8 cellular contexts compared by ENCODE assay signal in the genomic region with DNA sequence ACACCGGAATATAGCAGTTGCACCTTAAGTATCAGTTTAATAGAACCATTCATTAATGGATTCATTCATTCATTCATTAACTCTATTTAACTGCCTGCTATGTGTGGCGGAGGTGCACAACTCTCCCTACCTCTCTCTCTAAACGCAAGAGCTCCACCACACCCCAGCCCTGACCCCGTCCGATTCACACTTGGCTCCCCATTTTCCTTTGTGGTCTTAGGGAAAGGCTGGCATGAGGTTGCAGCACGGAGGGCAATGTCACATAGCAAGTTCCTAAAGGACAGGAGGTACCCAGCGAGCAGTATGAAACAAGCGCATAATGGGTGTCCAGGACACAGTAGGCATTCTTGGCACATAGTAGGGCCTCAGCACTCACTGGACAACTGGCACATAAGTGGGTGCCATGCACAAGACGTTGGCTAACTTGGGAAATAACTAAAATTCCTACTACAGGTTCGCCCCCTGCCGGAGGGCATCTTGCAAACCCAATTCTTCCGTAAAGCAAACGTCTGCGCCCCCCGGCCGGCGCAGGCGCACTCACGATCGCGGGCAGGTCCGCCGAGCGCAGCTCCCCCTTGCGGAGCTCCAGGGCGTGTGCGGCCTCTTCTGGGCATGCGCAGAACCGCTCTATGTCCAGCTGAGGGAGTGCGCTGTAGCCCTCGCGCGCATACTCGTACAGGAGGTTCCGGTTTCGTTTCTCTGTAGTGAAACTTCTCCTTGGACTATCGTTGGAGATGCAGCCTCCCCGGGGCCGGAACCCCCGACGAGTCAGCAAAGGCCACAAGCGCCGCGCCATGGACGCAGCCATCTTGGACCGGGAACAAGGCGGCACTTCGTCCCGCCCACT. TPM values are rescaled to one million over a fixed set of nuclear protein-coding genes. Genes with fewer than 3 reads are reported as not detected.
DNase-seq lines count a peak whose midpoint lies in the region; ATAC-seq, FAIRE-seq and TF ChIP-seq lines count a peak whose summit lies in the region.

A gene with protein sequence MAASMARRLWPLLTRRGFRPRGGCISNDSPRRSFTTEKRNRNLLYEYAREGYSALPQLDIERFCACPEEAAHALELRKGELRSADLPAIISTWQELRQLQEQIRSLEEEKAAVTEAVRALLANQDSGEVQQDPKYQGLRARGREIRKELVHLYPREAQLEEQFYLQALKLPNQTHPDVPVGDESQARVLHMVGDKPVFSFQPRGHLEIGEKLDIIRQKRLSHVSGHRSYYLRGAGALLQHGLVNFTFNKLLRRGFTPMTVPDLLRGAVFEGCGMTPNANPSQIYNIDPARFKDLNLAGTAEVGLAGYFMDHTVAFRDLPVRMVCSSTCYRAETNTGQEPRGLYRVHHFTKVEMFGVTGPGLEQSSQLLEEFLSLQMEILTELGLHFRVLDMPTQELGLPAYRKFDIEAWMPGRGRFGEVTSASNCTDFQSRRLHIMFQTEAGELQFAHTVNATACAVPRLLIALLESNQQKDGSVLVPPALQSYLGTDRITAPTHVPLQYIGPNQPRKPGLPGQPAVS (minus strand): TSS at position 835 of the 847 bp plus-strand sequence. CDS start 27 bp downstream, at position 808.

- DNase-seq in Caco-2, result peak; percentile 95
- peak in 75 of 76 experiments; percentile 52 to 100 (median 95) for DNase-seq in HUDEP-2 (lab: John Stamatoyannopoulos, UW; ENCODE audit: unreplicated experiment in 76 of 76)
- peak; percentile 94 for DNase-seq in NOMO-1 treated with DMSO at 0.1 percent for 48 hours (lab: John Stamatoyannopoulos, UW; ENCODE audit: unreplicated experiment)
- DNase-seq in activated CD8-positive, alpha-beta memory T cell treated with anti-CD3 and anti-CD28 coated beads for 48 hours (ENCODE audit: low read depth in 2 of 3, low spot score in 2 of 3), result peak; percentile 85 to 96 (median 92)
- DNase-seq in H1 (ENCODE audit: low read depth in 1 of 2, low spot score in 2 of 2), result peak; percentile 95 to 96
- DNase-seq in mesenchymal stem cell, result peak; percentile 94
- DNase-seq in stimulated activated CD8-positive, alpha-beta memory T cell treated with anti-CD3 and anti-CD28 coated beads, Interleukin-12 subunit alpha, Interleukin-12 subunit beta, amount 100 ng/mL, for 24 hours (ENCODE audit: extremely low read depth), result peak; percentile 71

- peaks cover 20% of the 10 kb centered on the region for H3K79me1 ChIP-seq in H1 (ENCODE audit: low read depth, low read length)
- peaks cover 32% of the 10 kb centered on the region for H3K79me1 ChIP-seq in mesenchymal stem cell (replicated peaks; ENCODE audit: low read length, poor library complexity, severe bottlenecking)

- H2BK120ac ChIP-seq in H1 (replicated peaks; ENCODE audit: low read depth, low read length) (no peak within 1 kb of the TSS), mesenchymal stem cell (ENCODE audit: low read depth, low read length) (peak within 1 kb of the TSS; percentile 30)

- peaks cover 10% of the 10 kb centered on the region for H3K9me3 Mint-ChIP-seq in Caco-2 (ENCODE audit: unreplicated experiment)

- H3K9ac ChIP-seq in H1 (replicated peaks in 1 of 4; ENCODE audit: extremely low read depth in 1 of 4, low read depth in 3 of 4, low read length in 3 of 4) (peak within 1 kb of the TSS; percentile 93 to 99 (median 96)), mesenchymal stem cell (ENCODE audit: low read length) (peak within 1 kb of the TSS; percentile 95)

- H2BK5ac ChIP-seq in H1 (ENCODE audit: low read depth, low read length), result peak within 1 kb of the TSS; percentile 98
- peak within 1 kb of the TSS; percentile 81 for H2BK5ac ChIP-seq in mesenchymal stem cell (ENCODE audit: low read depth, low read length, poor library complexity, severe bottlenecking)

- H2BK20ac ChIP-seq in H1 (ENCODE audit: low read length), result peak within 1 kb of the TSS; percentile 51

- no peaks in the 10 kb centered on the region for H3K4me1 Mint-ChIP-seq in Caco-2 (ENCODE audit: low read depth, unreplicated experiment)

- no peaks in the 10 kb centered on the region for H3K27me3 ChIP-seq in Caco-2 (replicated peaks; ENCODE audit: control insufficient read depth, insufficient read depth, low read length)
- H3K27me3 ChIP-seq in H1 (replicated peaks in 1 of 4; ENCODE audit: control insufficient read depth in 3 of 4, extremely low read depth in 1 of 4, insufficient read depth in 3 of 4, low read length in 3 of 4), result no peaks in the 10 kb centered on the region
- H3K27me3 ChIP-seq in mesenchymal stem cell (ENCODE audit: control insufficient read depth in 1 of 2, insufficient read depth in 1 of 2, low read length in 2 of 2), result no peaks in the 10 kb centered on the region

- H3K4ac ChIP-seq in H1 (replicated peaks; ENCODE audit: insufficient read length, low read depth, low read length) (peak within 1 kb of the TSS; percentile 34), mesenchymal stem cell (ENCODE audit: low read depth in 1 of 2, low read length in 2 of 2) (peak within 1 kb of the TSS; percentile 85 to 89)

- H3K4me3 Mint-ChIP-seq in Caco-2 (ENCODE audit: unreplicated experiment), result peak within 1 kb of the TSS; percentile 77

- POLR2A ChIA-PET in Caco-2 (lab: Charles Lee) (interaction anchor here (0.5 to 1.7 kb wide), 24 partner anchors 10 to 527 kb away, joined by 3 to 21 read pairs (median 5); a partner anchor contains a TSS), H1 (lab: Charles Lee; ENCODE audit: partially characterized antibody) (interaction anchor here (0.5 to 3.1 kb wide), 29 partner anchors 9 to 527 kb away, joined by 3 to 36 read pairs (median 5); a partner anchor contains a TSS)

- H3K4me1 ChIP-seq in Caco-2, result 0 out of 2 replicates have a peak, but pooled peaks cover 5% of the 10 kb centered on the region
- H3K4me1 ChIP-seq in H1 (replicated peaks in 1 of 4; ENCODE audit: control insufficient read depth in 3 of 4, insufficient read depth in 4 of 4, low read length in 3 of 4), result peaks cover 0 to 2% (median under 1%) of the 10 kb centered on the region in 4 experiments; a peak in 3 of 7 replicates
- peaks cover 10% of the 10 kb centered on the region for H3K4me1 ChIP-seq in mesenchymal stem cell (ENCODE audit: control insufficient read depth, insufficient read depth, low read depth, low read length)

- peaks cover 0 to 47% of the 10 kb centered on the region in 2 experiments; a peak in 2 of 4 replicates for H3K79me2 ChIP-seq in H1 (ENCODE audit: control insufficient read depth in 1 of 2, insufficient read depth in 2 of 2, low read length in 2 of 2)

- peak within 1 kb of the TSS; percentile 69 to 89 for H3K4me2 ChIP-seq in H1 (ENCODE audit: insufficient read depth in 1 of 2, low read depth in 2 of 2, low read length in 2 of 2)
- peak within 1 kb of the TSS; percentile 97 for H3K4me2 ChIP-seq in mesenchymal stem cell (ENCODE audit: low read length, poor library complexity, severe bottlenecking)

- peaks cover 74% of the 10 kb centered on the region for H3K36me3 Mint-ChIP-seq in Caco-2 (ENCODE audit: insufficient read depth, unreplicated experiment)

- intact Hi-C loops in Caco-2 (cut with micrococcal nuclease; ENCODE audit: unreplicated experiment), result loop anchor here (1.0 to 2.0 kb wide), 5 partner anchors 22 to 193 kb away; a partner anchor contains a TSS

- H4K8ac ChIP-seq in H1 (ENCODE audit: extremely low read depth, insufficient read depth, low read length) (peak within 1 kb of the TSS; percentile 100; the same call in 1 of the 2 replicates), mesenchymal stem cell (ENCODE audit: low read length) (peak within 1 kb of the TSS; percentile 95)

- H4K5ac ChIP-seq in H1 (ENCODE audit: insufficient read length, low read depth, low read length), result peak within 1 kb of the TSS; percentile 99

- H3K14ac ChIP-seq in H1 (ENCODE audit: insufficient read length), result no peak within 1 kb of the TSS
- H3K14ac ChIP-seq in mesenchymal stem cell (ENCODE audit: low read length in 2 of 2), result peak within 1 kb of the TSS in 1 of 2 experiments; percentile 50

- 4% methylated on average over 49 of the region's 49 CpGs; no CpG with 5 or more reads in 1 of the 2 experiments for WGBS in H1 (ENCODE audit: extremely low coverage in 1 of 2, insufficient coverage in 1 of 2, insufficient read length in 1 of 2, insufficient replicate concordance in 2 of 2, low coverage in 1 of 2, low lambda C conversion rate in 2 of 2, missing lambda C conversion rate in 1 of 2), 2 experiments
- 4% methylated on average over 49 of the region's 49 CpGs for WGBS in mesenchymal stem cell

- peaks cover 4% of the 10 kb centered on the region; the same call in 1 of the 2 replicates for H3K23me2 ChIP-seq in H1 (ENCODE audit: low read depth, low read length)

- peak; percentile 55 to 62 for TF ChIP-seq RAD21 in H1 (IDR thresholded peaks at IDR 0.05 in 1 of 2, conservative IDR thresholded peaks at IDR 0.05 in 1 of 2; ENCODE audit: low read depth in 2 of 2, low read length in 2 of 2)

- peak; percentile 98 to 99 for TF ChIP-seq CTCF in Caco-2 (IDR thresholded peaks at IDR 0.05; ENCODE audit: insufficient read depth in 1 of 2, low read depth in 1 of 2, low read length in 1 of 2, severe bottlenecking in 1 of 2, unreplicated experiment in 1 of 2)
- peak; percentile 92 to 98 (median 93) for TF ChIP-seq CTCF in H1 (IDR thresholded peaks at IDR 0.05; ENCODE audit: control extremely low read depth in 1 of 3, insufficient read depth in 1 of 3, low read depth in 1 of 3, low read length in 3 of 3)

- ATAC-seq in GM21390 (IDR thresholded peaks at IDR 0.05; ENCODE audit: unreplicated experiment), result peak; percentile 56

- TF ChIP-seq POLR2A in H1 (IDR thresholded peaks at IDR 0.05; ENCODE audit: control extremely low read depth in 1 of 2, low read depth in 2 of 2, low read length in 2 of 2), result peak; percentile 97 to 99

- peak within 1 kb of the TSS; percentile 95; the same call in 1 of the 2 replicates for H2BK15ac ChIP-seq in H1 (ENCODE audit: low read length)
- H2BK15ac ChIP-seq in mesenchymal stem cell (ENCODE audit: low read depth, poor library complexity, severe bottlenecking), result peak within 1 kb of the TSS; percentile 71

- TF ChIP-seq EP300 in H1 (IDR thresholded peaks at IDR 0.05; ENCODE audit: borderline replicate concordance in 1 of 2, low read depth in 2 of 2, low read length in 2 of 2), result no peak

- CTCF ChIA-PET in Caco-2 (lab: Charles Lee), result interaction anchor here (0.5 to 3.2 kb wide), 34 partner anchors 10 to 527 kb away, joined by 3 to 24 read pairs (median 5); a partner anchor contains a TSS
- CTCF ChIA-PET in H1 (lab: Charles Lee; ENCODE audit: partially characterized antibody), result interaction anchor here (0.6 to 9.8 kb wide), 24 partner anchors 9 to 736 kb away, joined by 3 to 120 read pairs (median 5); a partner anchor contains a TSS

- H2AK5ac ChIP-seq in H1 (ENCODE audit: low read depth, low read length) (peak within 1 kb of the TSS; percentile 6; the same call in 1 of the 2 replicates), mesenchymal stem cell (ENCODE audit: low read length, severe bottlenecking) (peak within 1 kb of the TSS; percentile 33)

- H3K23ac ChIP-seq in H1 (ENCODE audit: insufficient read length), result no peak within 1 kb of the TSS
- H3K23ac ChIP-seq in mesenchymal stem cell (ENCODE audit: low read length in 2 of 2), result no peak within 1 kb of the TSS

- H3K56ac ChIP-seq in H1 (replicated peaks; ENCODE audit: insufficient read length, low read depth, low read length), result peak within 1 kb of the TSS; percentile 80

- BruUV-seq in Caco-2 (replicated peaks; lab: Mats Ljungman, UMichigan), result no TSS peak

- H2AFZ ChIP-seq in H1 (ENCODE audit: low read length), result peak within 1 kb of the TSS; percentile 36; the same call in 1 of the 2 replicates
- peak within 1 kb of the TSS; percentile 89 for H2AFZ ChIP-seq in mesenchymal stem cell (ENCODE audit: low read depth, low read length)

- peaks cover 0 to 1% of the 10 kb centered on the region in 2 experiments for H4K20me1 ChIP-seq in H1 (replicated peaks in 1 of 2; ENCODE audit: control insufficient read depth in 1 of 2, insufficient read depth in 2 of 2, low read length in 2 of 2)

- no peaks in the 10 kb centered on the region for H3K27me3 Mint-ChIP-seq in Caco-2 (ENCODE audit: insufficient read depth, unreplicated experiment)

- FAIRE-seq in H1 (lab: Jason Lieb, UNC), result peak; percentile 19

- H2BK12ac ChIP-seq in H1 (ENCODE audit: low read depth, low read length) (peak within 1 kb of the TSS; percentile 89), mesenchymal stem cell (ENCODE audit: low read length in 2 of 2) (peak within 1 kb of the TSS in 1 of 2 experiments; percentile 21)

- H3K27ac ChIP-seq in H1 (ENCODE audit: low read depth, low read length) (peak within 1 kb of the TSS; percentile 97), mesenchymal stem cell (ENCODE audit: low read length, poor library complexity, severe bottlenecking) (peak within 1 kb of the TSS; percentile 97)

- H3K4me3 ChIP-seq in Caco-2 (ENCODE audit: low read depth, low read length), result peak within 1 kb of the TSS; percentile 85
- H3K4me3 ChIP-seq in H1 (ENCODE audit: extremely low read depth in 1 of 4, insufficient read depth in 2 of 4, low read depth in 3 of 4, low read length in 4 of 4), result peak within 1 kb of the TSS; percentile 62 to 93 (median 86)
- peak within 1 kb of the TSS; percentile 80 to 89 for H3K4me3 ChIP-seq in mesenchymal stem cell (ENCODE audit: insufficient read depth in 1 of 2, low read depth in 1 of 2, low read length in 2 of 2)

- peaks cover 11% of the 10 kb centered on the region for H3K36me3 ChIP-seq in Caco-2 (ENCODE audit: control insufficient read depth, insufficient read depth, low read length)
- peaks cover 10 to 31% (median 22%) of the 10 kb centered on the region in 4 experiments for H3K36me3 ChIP-seq in H1 (ENCODE audit: control insufficient read depth in 2 of 4, insufficient read depth in 4 of 4, low read length in 3 of 4)
- peaks cover 34 to 41% of the 10 kb centered on the region in 2 experiments for H3K36me3 ChIP-seq in mesenchymal stem cell (ENCODE audit: control insufficient read depth in 1 of 2, insufficient read depth in 2 of 2, low read depth in 1 of 2, low read length in 2 of 2)

- peak within 1 kb of the TSS; percentile 99 for H3K18ac ChIP-seq in H1 (ENCODE audit: extremely low read depth, low read length)
- peak within 1 kb of the TSS; percentile 75 to 91 for H3K18ac ChIP-seq in mesenchymal stem cell (ENCODE audit: low read depth in 1 of 2, low read length in 2 of 2)

- H3K9me3 ChIP-seq in Caco-2 (peaks cover 17% of the 10 kb centered on the region), H1 (ENCODE audit: insufficient read depth in 2 of 2, low read depth in 1 of 2, low read length in 1 of 2) (peaks cover 8% of the 10 kb centered on the region in 2 experiments), mesenchymal stem cell (ENCODE audit: control insufficient read depth, low read length) (no peaks in the 10 kb centered on the region)

- peak within 1 kb of the TSS; percentile 99 for H3K27ac Mint-ChIP-seq in Caco-2 (ENCODE audit: unreplicated experiment)

- H4K91ac ChIP-seq in H1 (replicated peaks; ENCODE audit: insufficient read length, low read length) (peak within 1 kb of the TSS; percentile 71), mesenchymal stem cell (ENCODE audit: low read length) (peak within 1 kb of the TSS; percentile 75)

RNA-seq across cellular contexts. Expression of the gene that starts here (rescaled TPM):
- total RNA-seq in Caco-2 (2022), result 66.6 and 85.1 TPM in 2 replicates
- total RNA-seq in H1 (2021; fragmentation: NEBNext Ultra II Directional; extraction: Animal tissue kit (Norgen Biotek cat#: 25700)), result 59.2 and 68.0 TPM in 2 replicates
- 102 and 139 TPM in 2 replicates for polyA plus RNA-seq in H1 (2011; rRNA removed)
- 87.4 TPM for polyA plus RNA-seq in H1 (2011; cell fraction: cytosol; rRNA removed)
- polyA plus RNA-seq in H1 (2011; cell fraction: nucleus; rRNA removed), result 373 TPM
- 61.5 to 84.0 TPM (median 80.1 TPM) in 4 replicates for polyA plus RNA-seq in H1 (2012, experiment 1 of 2)
- polyA plus RNA-seq in H1 (2012, experiment 2 of 2), result 78.5 TPM
- polyA plus RNA-seq in H1 (2013, experiment 1 of 2), result 44.1 TPM
- polyA plus RNA-seq in H1 (2013, experiment 2 of 2), result 41.8 TPM
- polyA minus RNA-seq in H1 (2011; rRNA and poly(A)+ RNA removed), result 34.8 and 44.3 TPM in 2 replicates
- polyA minus RNA-seq in H1 (2011; cell fraction: cytosol; rRNA and poly(A)+ RNA removed), result 51.3 TPM
- 74.3 TPM for polyA minus RNA-seq in H1 (2011; cell fraction: nucleus; rRNA and poly(A)+ RNA removed)
- polyA plus RNA-seq in mesenchymal stem cell (2013, experiment 1 of 2), result 17.6 TPM
- 15.2 TPM for polyA plus RNA-seq in mesenchymal stem cell (2013, experiment 2 of 2)

Comparison
In these comparisons a context has a peak if more than half of its experiments do, and no peak if none do; other contexts are left out.
1. Peak in every context shown above with its lines: DNase-seq, ATAC-seq, H3K4me3 ChIP-seq and H3K27ac ChIP-seq.